8 cellular contexts compared by ENCODE assay signal in the genomic region with DNA sequence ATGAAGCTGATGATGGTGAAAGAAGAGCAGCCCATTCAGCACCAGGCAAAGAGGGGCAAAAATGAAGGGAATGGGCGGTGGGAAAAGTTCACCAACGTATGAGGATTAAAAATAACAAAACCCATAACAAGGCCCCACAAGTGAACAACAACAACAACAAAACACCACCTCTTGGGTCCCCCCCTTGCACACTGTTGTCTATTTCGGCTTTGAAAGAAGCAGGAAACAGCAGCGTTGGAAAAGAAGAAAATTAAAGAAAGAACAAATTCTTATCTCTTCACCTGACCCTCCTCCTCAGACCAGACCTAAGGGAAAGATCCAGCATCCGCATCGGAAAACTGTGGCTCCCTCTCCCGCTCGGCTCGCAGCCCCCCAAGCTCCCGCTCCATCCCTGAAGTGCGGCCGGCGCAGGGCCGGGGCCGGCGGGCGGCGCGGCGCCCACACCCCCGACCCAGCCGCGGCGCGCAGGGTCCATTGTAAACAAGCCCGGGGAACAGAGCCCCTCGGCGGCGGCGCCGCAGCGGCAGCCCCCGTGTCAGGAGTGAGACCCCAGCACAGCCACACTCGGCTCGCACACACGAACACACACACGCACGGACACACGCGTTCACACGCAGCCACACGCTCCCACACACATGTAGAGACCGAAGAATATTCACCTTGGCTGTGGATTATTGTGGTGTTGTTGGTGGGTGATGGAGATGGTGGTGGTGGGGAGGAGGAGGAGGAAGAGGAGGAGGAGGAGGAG. TPM values are rescaled to one million over a fixed set of nuclear protein-coding genes. Genes with fewer than 3 reads are reported as not detected.
DNase-seq lines count a peak whose midpoint lies in the region; FAIRE-seq and TF ChIP-seq lines count a peak whose summit lies in the region.

No MANE protein-coding gene starts in this region.

- no peaks in the 10 kb centered on the region for H3K36me3 Mint-ChIP-seq in IgD-negative memory B cell

- DNase-seq in adrenal gland, result peak in 2 of 7 donors; percentile 24 to 51
- DNase-seq in activated effector memory CD4-positive, alpha-beta T cell treated with Interleukin-2 at 50 U/mL for 16 hours, result no peak
- DNase-seq in frontal cortex (ENCODE audit: low spot score in 2 of 2), result no peak
- DNase-seq in MV-4-11 (lab: John Stamatoyannopoulos, UW), result no peak

- peak overlapping the region; percentile 100 for H3K9ac ChIP-seq in ES-I3 (ENCODE audit: low read depth, low read length)
- peak overlapping the region; percentile 99 for H3K9ac ChIP-seq in skeletal muscle satellite cell (ENCODE audit: low read depth, low read length)

- intact Hi-C loops in adrenal gland (cut with DNase I), result no loop called here

- no peak for TF ChIP-seq CTCF in adrenal gland (IDR thresholded peaks at IDR 0.05)

- peak overlapping the region; percentile 96 for H3K4me2 ChIP-seq in skeletal muscle satellite cell (ENCODE audit: low read length)

- TF ChIP-seq POLR2A in adrenal gland (IDR thresholded peaks at IDR 0.05), result no peak

- no peak for FAIRE-seq in frontal cortex (lab: Jason Lieb, UNC)

- peak overlapping the region; percentile 99 to 100 (median 100) for H3K27ac Mint-ChIP-seq in IgD-negative memory B cell

- H3K9me3 Mint-ChIP-seq in IgD-negative memory B cell, result no peaks in the 10 kb centered on the region

- H3K4me1 ChIP-seq in ES-I3 (ENCODE audit: insufficient read depth, low read length) (peaks cover 7% of the 10 kb centered on the region; the same call in 1 of the 2 replicates), adrenal gland (replicated peaks in 1 of 2) (peaks cover 7 to 25% of the 10 kb centered on the region in 2 donors), skeletal muscle satellite cell (ENCODE audit: control insufficient read depth, insufficient read depth, low read length) (peaks cover 6% of the 10 kb centered on the region)

- WGBS in adrenal gland, 4 donors, result 0 to 2% (median 1%) methylated on average over 16 to 43 of the region's 43 CpGs

- H3K9me3 ChIP-seq in ES-I3 (ENCODE audit: control insufficient read depth, insufficient read depth, low read length), result no peaks in the 10 kb centered on the region
- no peaks in the 10 kb centered on the region for H3K9me3 ChIP-seq in adrenal gland (replicated peaks in 1 of 3)
- H3K9me3 ChIP-seq in skeletal muscle satellite cell (replicated peaks; ENCODE audit: low read length), result no peaks in the 10 kb centered on the region

- peak overlapping the region; percentile 93 to 97 (median 96) for H3K4me3 Mint-ChIP-seq in IgD-negative memory B cell

- H3K27me3 ChIP-seq in adrenal gland (no peaks in the 10 kb centered on the region), skeletal muscle satellite cell (ENCODE audit: control insufficient read depth, insufficient read depth, low read length) (no peaks in the 10 kb centered on the region)

- no peaks in the 10 kb centered on the region for H3K27me3 Mint-ChIP-seq in IgD-negative memory B cell

- H3K27ac ChIP-seq in adrenal gland, result peak overlapping the region in 3 of 5 donors; percentile 99 to 100 (median 100)

- H3K4me3 ChIP-seq in adrenal gland, result peak overlapping the region; percentile 39 to 88 (median 78)
- H3K4me3 ChIP-seq in iPS-11a (ENCODE audit: low read depth, low read length), result peak overlapping the region; percentile 90
- H3K4me3 ChIP-seq in skeletal muscle satellite cell (ENCODE audit: low read length), result peak overlapping the region; percentile 98

- H3K4me1 Mint-ChIP-seq in IgD-negative memory B cell, result peaks cover 24 to 41% (median 38%) of the 10 kb centered on the region in 3 donors

- H3K36me3 ChIP-seq in ES-I3 (ENCODE audit: insufficient read depth, low read length) (no peaks in the 10 kb centered on the region), adrenal gland (replicated peaks in 1 of 2) (no peaks in the 10 kb centered on the region), skeletal muscle satellite cell (ENCODE audit: insufficient read depth, low read length) (no peaks in the 10 kb centered on the region)

RNA-seq across cellular contexts. Expression of a gene that starts 0.5 kb away (rescaled TPM):
- polyA plus RNA-seq in IgD-negative memory B cell (5.0 TPM), adrenal gland (1 to 10 TPM; 1.4 to 2.5 (median 1.9) TPM)
- total RNA-seq in adrenal gland (10 to 100 TPM in 2 of 8 donors, 1 to 10 TPM in 6; 3.1 to 14.2 (median 6.2) TPM), frontal cortex (72.2 TPM)
- total RNA-seq in skeletal muscle satellite cell (2012; rRNA removed), result 1.8 and 2.4 TPM in 2 replicates
